19 cellular contexts compared by ENCODE assay signal in genomic region chr1:84117868-84118267, GRCh38. TPM values are rescaled to one million over a fixed set of nuclear protein-coding genes. Genes with fewer than 3 reads are reported as not detected.
DNase-seq lines count a peak whose midpoint lies in the region; ATAC-seq, FAIRE-seq and TF ChIP-seq lines count a peak whose summit lies in the region.
"Had no signal": no experiment of that assay in that cellular context is flagged by ENCODE, and none has a peak within 500 bp of the region (broad histone marks: within the 10 kb centered on the region; RNA-seq: fewer than 3 reads in every experiment).

No MANE protein-coding gene starts in this region.

- H3K79me2 ChIP-seq in H1 (ENCODE audit: control insufficient read depth in 1 of 2, insufficient read depth in 2 of 2, low read length in 2 of 2) = peaks cover 0 to 3% of the 10 kb centered on the region in 2 experiments; a peak in 2 of 4 replicates

- no peak overlapping the region for H2BK20ac ChIP-seq in H1 (ENCODE audit: low read length)

- H2AK5ac ChIP-seq in H1 (ENCODE audit: low read depth, low read length) = no peak overlapping the region

- no peak overlapping the region for H3K9ac ChIP-seq in H1 (replicated peaks in 1 of 4; ENCODE audit: extremely low read depth in 1 of 4, low read depth in 3 of 4, low read length in 3 of 4)

- H2AFZ ChIP-seq in H1 (ENCODE audit: low read length) = no peak overlapping the region

- POLR2A ChIA-PET in H1 (lab: Charles Lee; ENCODE audit: partially characterized antibody) (no interaction called here), GM10248 (lab: Yijun Ruan, JAX) (no interaction called here)

- H2BK5ac ChIP-seq in H1 (ENCODE audit: low read depth, low read length) = no peak overlapping the region

- ATAC-seq in HG02798 (IDR thresholded peaks at IDR 0.05; ENCODE audit: poor library complexity, unreplicated experiment) = no peak
- ATAC-seq: left ventricle myocardium superior; naive thymus-derived CD4-positive, alpha-beta T cell; SK-N-SH treated with all-trans-retinoic acid at 6 μM for 48 hours had no signal

- no peaks in the 10 kb centered on the region for H3K27me3 Mint-ChIP-seq in osteocyte (ENCODE audit: unreplicated experiment)

- no peak overlapping the region for H3K14ac ChIP-seq in H1 (ENCODE audit: insufficient read length)

- H4K20me1 ChIP-seq in H1 (replicated peaks in 1 of 2; ENCODE audit: control insufficient read depth in 1 of 2, insufficient read depth in 2 of 2, low read length in 2 of 2) = peaks cover 0 to 2% of the 10 kb centered on the region in 2 experiments

- no peak overlapping the region for H3K4me3 Mint-ChIP-seq in osteocyte (ENCODE audit: unreplicated experiment)
- H3K4me3 Mint-ChIP-seq: naive thymus-derived CD4-positive, alpha-beta T cell had no signal

- H3K4me2 ChIP-seq in H1 (ENCODE audit: insufficient read depth in 1 of 2, low read depth in 2 of 2, low read length in 2 of 2) = no peak overlapping the region

- no peak for TF ChIP-seq RAD21 in H1 (IDR thresholded peaks at IDR 0.05 in 1 of 2, conservative IDR thresholded peaks at IDR 0.05 in 1 of 2; ENCODE audit: low read depth in 2 of 2, low read length in 2 of 2)

- no peaks in the 10 kb centered on the region for H3K4me1 Mint-ChIP-seq in osteocyte (ENCODE audit: unreplicated experiment)

- H3K27ac Mint-ChIP-seq in osteocyte (ENCODE audit: unreplicated experiment) = no peak overlapping the region
- H3K27ac Mint-ChIP-seq: naive thymus-derived CD4-positive, alpha-beta T cell had no signal

- H3K9me3 ChIP-seq in H1 (ENCODE audit: insufficient read depth in 2 of 2, low read depth in 1 of 2, low read length in 1 of 2) = no peaks in the 10 kb centered on the region
- H3K9me3 ChIP-seq: stomach, vagina had no signal

- no peaks in the 10 kb centered on the region for H3K36me3 Mint-ChIP-seq in osteocyte (ENCODE audit: unreplicated experiment)
- H3K36me3 Mint-ChIP-seq: naive thymus-derived CD4-positive, alpha-beta T cell had no signal

- no peak for TF ChIP-seq EP300 in H1 (IDR thresholded peaks at IDR 0.05; ENCODE audit: borderline replicate concordance in 1 of 2, low read depth in 2 of 2, low read length in 2 of 2)

- H3K27me3 ChIP-seq in H1 (replicated peaks in 1 of 4; ENCODE audit: control insufficient read depth in 3 of 4, extremely low read depth in 1 of 4, insufficient read depth in 3 of 4, low read length in 3 of 4) = no peaks in the 10 kb centered on the region
- H3K27me3 ChIP-seq: stomach, vagina had no signal

- no peaks in the 10 kb centered on the region for H3K36me3 ChIP-seq in H1 (ENCODE audit: control insufficient read depth in 2 of 4, insufficient read depth in 4 of 4, low read length in 3 of 4)
- H3K36me3 ChIP-seq: stomach, vagina had no signal

- no peak for TF ChIP-seq POLR2A in H1 (IDR thresholded peaks at IDR 0.05; ENCODE audit: control extremely low read depth in 1 of 2, low read depth in 2 of 2, low read length in 2 of 2)

- no peak overlapping the region for H3K27ac ChIP-seq in H1 (ENCODE audit: low read depth, low read length)
- H3K27ac ChIP-seq: stomach, vagina had no signal

- no peaks in the 10 kb centered on the region for H3K79me1 ChIP-seq in H1 (ENCODE audit: low read depth, low read length)

- H4K5ac ChIP-seq in H1 (ENCODE audit: insufficient read length, low read depth, low read length) = no peak overlapping the region

- H3K18ac ChIP-seq in H1 (ENCODE audit: extremely low read depth, low read length) = no peak overlapping the region

- H2BK15ac ChIP-seq in H1 (ENCODE audit: low read length) = no peak overlapping the region

- no peak overlapping the region for H4K8ac ChIP-seq in H1 (ENCODE audit: extremely low read depth, insufficient read depth, low read length)

- H4K91ac ChIP-seq in H1 (replicated peaks; ENCODE audit: insufficient read length, low read length) = no peak overlapping the region

- no peaks in the 10 kb centered on the region for H3K23me2 ChIP-seq in H1 (ENCODE audit: low read depth, low read length)

- CTCF ChIA-PET in H1 (lab: Charles Lee; ENCODE audit: partially characterized antibody) = interaction anchor here (0.9 kb wide), 1 partner anchor 27 kb away, joined by 3 read pairs; no protein-coding TSS in a partner anchor
- CTCF ChIA-PET in GM10248 (lab: Yijun Ruan, JAX) = interaction anchor here (1.3 to 1.6 kb wide), 3 partner anchors 26 to 212 kb away, joined by 3 to 4 read pairs (median 3); partner anchors contain the start of gene PRKACB

- H2BK12ac ChIP-seq in H1 (ENCODE audit: low read depth, low read length) = no peak overlapping the region

- TF ChIP-seq CTCF in H1 (IDR thresholded peaks at IDR 0.05; ENCODE audit: control extremely low read depth in 1 of 3, insufficient read depth in 1 of 3, low read depth in 1 of 3, low read length in 3 of 3) (no peak), osteocyte (IDR thresholded peaks at IDR 0.05) (no peak), GM10248 (IDR thresholded peaks at IDR 0.05; ENCODE audit: control extremely low read depth, extremely low read depth, low read depth, missing control alignments) (no peak)

- H3K23ac ChIP-seq in H1 (ENCODE audit: insufficient read length) = no peak overlapping the region

- H3K56ac ChIP-seq in H1 (replicated peaks; ENCODE audit: insufficient read length, low read depth, low read length) = no peak overlapping the region

- H3K9me3 Mint-ChIP-seq in osteocyte (ENCODE audit: unreplicated experiment) = no peaks in the 10 kb centered on the region
- H3K9me3 Mint-ChIP-seq: naive thymus-derived CD4-positive, alpha-beta T cell had no signal

- no peaks in the 10 kb centered on the region for H3K4me1 ChIP-seq in H1 (replicated peaks in 1 of 4; ENCODE audit: control insufficient read depth in 3 of 4, insufficient read depth in 4 of 4, low read length in 3 of 4)
- H3K4me1 ChIP-seq: stomach, vagina had no signal

- WGBS in H1 (ENCODE audit: extremely low coverage in 1 of 2, insufficient coverage in 1 of 2, insufficient read length in 1 of 2, insufficient replicate concordance in 2 of 2, low coverage in 1 of 2, low lambda C conversion rate in 2 of 2, missing lambda C conversion rate in 1 of 2), 2 experiments = 94% methylated on average over 1 of the region's 1 CpG; no CpG with 5 or more reads in 1 of the 2 experiments

- no peak overlapping the region for H3K4me3 ChIP-seq in H1 (ENCODE audit: extremely low read depth in 1 of 4, insufficient read depth in 2 of 4, low read depth in 3 of 4, low read length in 4 of 4)
- H3K4me3 ChIP-seq: stomach, vagina had no signal

- FAIRE-seq in H1 (lab: Jason Lieb, UNC) (no peak), frontal cortex (lab: Jason Lieb, UNC) (no peak)

- DNase-seq in AG08396 (ENCODE audit: low spot score) (peak; percentile 36), M059J (ENCODE audit: low read depth) (peak; percentile 20), H1 (ENCODE audit: low read depth in 1 of 2, low spot score in 2 of 2) (no peak), iris pigment epithelial cell (ENCODE audit: low read depth) (peak; percentile 74), frontal cortex (ENCODE audit: low spot score in 2 of 2) (no peak), osteocyte (ENCODE audit: extremely low spot score, unreplicated experiment) (no peak), GM10248 (ENCODE audit: extremely low spot score) (no peak)
- DNase-seq: activated CD4-positive, alpha-beta T cell treated with anti-CD3 and anti-CD28 coated beads, Interleukin-2, amount 50 U/mL, for 4 hours; AML-193; left ventricle myocardium superior; MM.1S; naive thymus-derived CD4-positive, alpha-beta T cell; NCI-H187 treated with DMSO at 0.1 percent for 48 hours; NCI-H69; stimulated activated CD4-positive, alpha-beta T cell treated with anti-CD3 and anti-CD28 coated beads, Interleukin-15, amount 100 ng/mL, for 24 hours; stomach had no signal

- H2BK120ac ChIP-seq in H1 (replicated peaks; ENCODE audit: low read depth, low read length) = no peak overlapping the region

- no peak overlapping the region for H3K4ac ChIP-seq in H1 (replicated peaks; ENCODE audit: insufficient read length, low read depth, low read length)

TF ChIP-seq in H1, 55 proteins besides CTCF, POLR2A, EP300 and RAD21:
- TF ChIP-seq CEBPB (IDR thresholded peaks at IDR 0.05; ENCODE audit: low read depth, low read length) (0 out of 2 replicates have a peak, but pooled peaks have one; percentile 11), HDAC2 (IDR thresholded peaks at IDR 0.05; ENCODE audit: borderline replicate concordance in 1 of 2, low read depth in 2 of 2, low read length in 2 of 2) (no peak), GTF2F1 (IDR thresholded peaks at IDR 0.05; ENCODE audit: borderline replicate concordance, low read depth, low read length) (no peak), MAX (IDR thresholded peaks at IDR 0.05) (no peak)

RNA-seq across cellular contexts. Expression of gene PRKACB, which starts 26.2 kb away (rescaled TPM):
- 22.8 and 34.8 TPM in 2 replicates for total RNA-seq in M059J (2014; rRNA removed; shearing (Covaris generic))
- 28.8 and 31.0 TPM in 2 replicates for total RNA-seq in H1 (2021; fragmentation: NEBNext Ultra II Directional; extraction: Animal tissue kit (Norgen Biotek cat#: 25700))
- 3.9 and 7.8 TPM in 2 replicates for polyA plus RNA-seq in H1 (2011; rRNA removed)
- polyA plus RNA-seq in H1 (2011; cell fraction: cytosol; rRNA removed) = 9.1 TPM
- polyA plus RNA-seq in H1 (2011; cell fraction: nucleus; rRNA removed) = 2.7 TPM
- 8.0 to 20.6 TPM (median 11.5 TPM) in 4 replicates for polyA plus RNA-seq in H1 (2012, experiment 1 of 2)
- 1.5 TPM for polyA plus RNA-seq in H1 (2012, experiment 2 of 2)
- 12.1 TPM for polyA plus RNA-seq in H1 (2013, experiment 1 of 2)
- polyA plus RNA-seq in H1 (2013, experiment 2 of 2) = 11.0 TPM
- polyA minus RNA-seq in H1 (2011; rRNA and poly(A)+ RNA removed) = 14.0 and 16.8 TPM in 2 replicates
- polyA minus RNA-seq in H1 (2011; cell fraction: cytosol; rRNA and poly(A)+ RNA removed) = 8.7 TPM
- polyA minus RNA-seq in H1 (2011; cell fraction: nucleus; rRNA and poly(A)+ RNA removed) = 23.7 TPM
- total RNA-seq in frontal cortex = 849 TPM
- total RNA-seq in osteocyte = 35.3 and 35.4 TPM in 2 replicates

Comparison
In these comparisons a context has a peak if more than half of its experiments do, and no peak if none do; other contexts are left out.
1. DNase-seq: peak in AG08396 (single experiment), M059J (single experiment) and iris pigment epithelial cell (single experiment); none in H1 (0 of 2), frontal cortex (0 of 2), osteocyte (single experiment) and GM10248 (single experiment).
2. RNA of gene PRKACB, which starts 26.2 kb away (total RNA-seq): 849 TPM in frontal cortex (single experiment); 35.3 to 35.4 TPM in osteocyte, 22.8 to 34.8 TPM in M059J and 28.8 to 31.0 TPM in H1; every median in the first group is over 10 times any median in the second.